In the genomic region with DNA sequence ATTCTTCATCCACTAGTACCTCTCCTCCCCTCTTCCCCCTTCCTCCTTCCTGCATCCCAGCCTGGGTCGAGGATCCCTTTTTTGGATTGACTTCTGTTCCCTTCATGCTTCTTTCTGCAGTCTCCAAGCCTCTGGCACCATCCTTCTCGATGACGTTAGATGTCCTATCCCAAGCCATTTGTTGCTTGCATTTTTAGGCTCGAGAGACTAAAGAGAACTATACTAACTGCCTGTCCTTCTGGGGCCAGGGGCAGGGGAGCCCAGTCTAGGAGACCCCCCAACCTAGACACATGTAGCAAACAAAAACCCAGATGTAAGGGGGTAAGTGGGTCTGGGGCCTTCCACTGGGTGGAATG, we compare ENCODE assay signal across 1 cellular context.
TF ChIP-seq lines count a peak whose summit lies in the region.

No MANE protein-coding gene starts in this region.

TF ChIP-seq in GM12878, 131 proteins besides CTCF, POLR2A, EP300 and RAD21:
- TF ChIP-seq CHD2 (IDR thresholded peaks at IDR 0.05; ENCODE audit: borderline replicate concordance, low read depth, low read length): 0 out of 2 replicates have a peak, but pooled peaks have one; percentile 21
- TF ChIP-seq, protein P1, sequence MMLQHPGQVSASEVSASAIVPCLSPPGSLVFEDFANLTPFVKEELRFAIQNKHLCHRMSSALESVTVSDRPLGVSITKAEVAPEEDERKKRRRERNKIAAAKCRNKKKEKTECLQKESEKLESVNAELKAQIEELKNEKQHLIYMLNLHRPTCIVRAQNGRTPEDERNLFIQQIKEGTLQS (IDR thresholded peaks at IDR 0.05; ENCODE audit: borderline replicate concordance, extremely low read depth, low read depth, low read length): no peak
- no peak for TF ChIP-seq BRCA1 (IDR thresholded peaks at IDR 0.05; ENCODE audit: low read depth, low read length)
- TF ChIP-seq HDGF (IDR thresholded peaks at IDR 0.05): 0 out of 2 replicates have a peak, but pooled peaks have one; percentile 51
